Comparison of ENCODE assay signal across 8 cellular contexts in genomic region chrX:118420462-118420861, GRCh38.
DNase-seq lines count a peak whose midpoint lies in the region; ATAC-seq and TF ChIP-seq lines count a peak whose summit lies in the region.

No MANE protein-coding gene starts in this region.

- ATAC-seq in left lobe of liver = peak; percentile 95

- 0 out of 2 replicates have a peak overlapping the region, but pooled peaks have one; percentile 18 for H3K27ac ChIP-seq in VCaP

- no peak overlapping the region for H3K4me3 ChIP-seq in GM12865 (ENCODE audit: low read depth, low read length)

- no peak for TF ChIP-seq CTCF in GM12865 (IDR thresholded peaks at IDR 0.05; ENCODE audit: insufficient read depth, low read depth, low read length, missing control alignments)
- no peak for TF ChIP-seq CTCF in VCaP (conservative IDR thresholded peaks at IDR 0.05)

- DNase-seq in GM12865 (ENCODE audit: low read depth) = peak; percentile 23
- peak; percentile 61 for DNase-seq in H4 (ENCODE audit: low spot score)
- no peak for DNase-seq in left lobe of liver (ENCODE audit: low spot score)
- DNase-seq in retina = no peak
- no peak for DNase-seq in NCI-H187 (lab: John Stamatoyannopoulos, UW)
- DNase-seq in NCI-H146 treated with DMSO at 0.1 percent for 48 hours (lab: John Stamatoyannopoulos, UW; ENCODE audit: unreplicated experiment) = no peak
- DNase-seq in activated CD4-positive, alpha-beta T cell treated with anti-CD3 and anti-CD28 coated beads, Interleukin-2, amount 50 U/mL, for 1 hour = no peak

Comparison
In these comparisons a context has a peak if more than half of its experiments do, and no peak if none do; other contexts are left out.
1. DNase-seq: peak in GM12865 (single experiment) and H4 (single experiment); none in left lobe of liver (single experiment), retina (single experiment), NCI-H187 (0 of 2), NCI-H146 treated with DMSO at 0.1 percent for 48 hours (single experiment) and activated CD4-positive, alpha-beta T cell treated with anti-CD3 and anti-CD28 coated beads, Interleukin-2, amount 50 U/mL, for 1 hour (single experiment).